ENCODE assay signal across 1 cellular context in the genomic region with DNA sequence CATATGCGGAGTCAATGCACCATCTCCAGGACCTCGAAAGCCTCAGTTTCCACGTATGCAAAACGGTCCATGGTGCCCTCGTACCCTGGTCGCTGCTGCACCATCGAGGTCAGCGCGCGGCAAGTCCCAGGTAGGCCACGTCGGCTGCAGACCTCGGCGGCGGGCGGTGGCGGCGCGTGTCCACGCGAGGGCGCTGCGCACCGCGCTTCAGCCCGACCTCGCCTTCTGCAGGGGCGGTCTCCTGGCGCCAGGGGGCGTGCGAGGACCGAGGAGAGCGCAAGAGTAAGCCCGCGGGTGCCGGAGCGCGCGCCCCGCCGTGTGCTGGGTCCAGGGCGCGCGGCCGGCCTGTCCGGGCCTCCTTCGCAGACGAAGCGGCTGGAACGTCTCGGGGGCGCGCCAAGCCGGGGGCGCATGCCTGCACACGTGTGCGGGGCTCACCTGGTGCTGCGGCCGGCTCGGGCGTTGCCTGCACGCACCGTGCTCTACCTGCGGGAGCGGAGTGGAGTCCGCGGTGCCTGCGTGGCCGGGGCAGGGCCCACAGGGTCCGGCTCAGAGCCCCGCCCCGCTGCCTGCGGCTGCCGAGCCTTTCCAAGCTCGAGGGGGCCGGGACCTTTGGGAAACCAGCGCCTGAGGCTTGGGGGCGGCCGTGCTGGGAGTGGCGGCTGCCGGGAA.
TF ChIP-seq lines count a peak whose summit lies in the region.

No MANE protein-coding gene starts in this region.

TF ChIP-seq in HepG2, 621 proteins besides CTCF, POLR2A, EP300 and RAD21 (continued from another document):
- TF ChIP-seq, protein P1, sequence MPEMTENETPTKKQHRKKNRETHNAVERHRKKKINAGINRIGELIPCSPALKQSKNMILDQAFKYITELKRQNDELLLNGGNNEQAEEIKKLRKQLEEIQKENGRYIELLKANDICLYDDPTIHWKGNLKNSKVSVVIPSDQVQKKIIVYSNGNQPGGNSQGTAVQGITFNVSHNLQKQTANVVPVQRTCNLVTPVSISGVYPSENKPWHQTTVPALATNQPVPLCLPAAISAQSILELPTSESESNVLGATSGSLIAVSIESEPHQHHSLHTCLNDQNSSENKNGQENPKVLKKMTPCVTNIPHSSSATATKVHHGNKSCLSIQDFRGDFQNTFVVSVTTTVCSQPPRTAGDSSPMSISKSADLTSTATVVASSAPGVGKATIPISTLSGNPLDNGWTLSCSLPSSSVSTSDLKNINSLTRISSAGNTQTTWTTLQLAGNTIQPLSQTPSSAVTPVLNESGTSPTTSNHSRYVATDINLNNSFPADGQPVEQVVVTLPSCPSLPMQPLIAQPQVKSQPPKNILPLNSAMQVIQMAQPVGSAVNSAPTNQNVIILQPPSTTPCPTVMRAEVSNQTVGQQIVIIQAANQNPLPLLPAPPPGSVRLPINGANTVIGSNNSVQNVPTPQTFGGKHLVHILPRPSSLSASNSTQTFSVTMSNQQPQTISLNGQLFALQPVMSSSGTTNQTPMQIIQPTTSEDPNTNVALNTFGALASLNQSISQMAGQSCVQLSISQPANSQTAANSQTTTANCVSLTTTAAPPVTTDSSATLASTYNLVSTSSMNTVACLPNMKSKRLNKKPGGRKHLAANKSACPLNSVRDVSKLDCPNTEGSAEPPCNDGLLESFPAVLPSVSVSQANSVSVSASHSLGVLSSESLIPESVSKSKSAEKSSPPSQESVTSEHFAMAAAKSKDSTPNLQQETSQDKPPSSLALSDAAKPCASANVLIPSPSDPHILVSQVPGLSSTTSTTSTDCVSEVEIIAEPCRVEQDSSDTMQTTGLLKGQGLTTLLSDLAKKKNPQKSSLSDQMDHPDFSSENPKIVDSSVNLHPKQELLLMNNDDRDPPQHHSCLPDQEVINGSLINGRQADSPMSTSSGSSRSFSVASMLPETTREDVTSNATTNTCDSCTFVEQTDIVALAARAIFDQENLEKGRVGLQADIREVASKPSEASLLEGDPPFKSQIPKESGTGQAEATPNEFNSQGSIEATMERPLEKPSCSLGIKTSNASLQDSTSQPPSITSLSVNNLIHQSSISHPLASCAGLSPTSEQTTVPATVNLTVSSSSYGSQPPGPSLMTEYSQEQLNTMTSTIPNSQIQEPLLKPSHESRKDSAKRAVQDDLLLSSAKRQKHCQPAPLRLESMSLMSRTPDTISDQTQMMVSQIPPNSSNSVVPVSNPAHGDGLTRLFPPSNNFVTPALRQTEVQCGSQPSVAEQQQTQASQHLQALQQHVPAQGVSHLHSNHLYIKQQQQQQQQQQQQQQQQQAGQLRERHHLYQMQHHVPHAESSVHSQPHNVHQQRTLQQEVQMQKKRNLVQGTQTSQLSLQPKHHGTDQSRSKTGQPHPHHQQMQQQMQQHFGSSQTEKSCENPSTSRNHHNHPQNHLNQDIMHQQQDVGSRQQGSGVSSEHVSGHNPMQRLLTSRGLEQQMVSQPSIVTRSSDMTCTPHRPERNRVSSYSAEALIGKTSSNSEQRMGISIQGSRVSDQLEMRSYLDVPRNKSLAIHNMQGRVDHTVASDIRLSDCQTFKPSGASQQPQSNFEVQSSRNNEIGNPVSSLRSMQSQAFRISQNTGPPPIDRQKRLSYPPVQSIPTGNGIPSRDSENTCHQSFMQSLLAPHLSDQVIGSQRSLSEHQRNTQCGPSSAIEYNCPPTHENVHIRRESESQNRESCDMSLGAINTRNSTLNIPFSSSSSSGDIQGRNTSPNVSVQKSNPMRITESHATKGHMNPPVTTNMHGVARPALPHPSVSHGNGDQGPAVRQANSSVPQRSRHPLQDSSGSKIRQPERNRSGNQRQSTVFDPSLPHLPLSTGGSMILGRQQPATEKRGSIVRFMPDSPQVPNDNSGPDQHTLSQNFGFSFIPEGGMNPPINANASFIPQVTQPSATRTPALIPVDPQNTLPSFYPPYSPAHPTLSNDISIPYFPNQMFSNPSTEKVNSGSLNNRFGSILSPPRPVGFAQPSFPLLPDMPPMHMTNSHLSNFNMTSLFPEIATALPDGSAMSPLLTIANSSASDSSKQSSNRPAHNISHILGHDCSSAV (CRISPR knock-in tag; IDR thresholded peaks at IDR 0.05; ENCODE audit: borderline replicate concordance), result no peak
- TF ChIP-seq ZNF788 (CRISPR knock-in tag; IDR thresholded peaks at IDR 0.05; ENCODE audit: borderline replicate concordance) (peak; percentile 94), ZFP37 (CRISPR knock-in tag; IDR thresholded peaks at IDR 0.05; ENCODE audit: borderline replicate concordance) (no peak)
TF ChIP-seq in HepG2: peak in this region for 195.
